Comparison of ENCODE assay signal across 22 cellular contexts in genomic region chr2:74675090-74675489, GRCh38. TPM values are rescaled to one million over a fixed set of nuclear protein-coding genes. Genes with fewer than 3 reads are reported as not detected.
DNase-seq lines count a peak whose midpoint lies in the region; TF ChIP-seq lines count a peak whose summit lies in the region.
"Had no signal": no experiment of that assay in that cellular context is flagged by ENCODE, and none has a peak within 500 bp of the region (broad histone marks: within the 10 kb centered on the region; RNA-seq: fewer than 3 reads in every experiment).

No MANE protein-coding gene starts in this region.

- H3K9me3 ChIP-seq in breast epithelium, result no peaks in the 10 kb centered on the region
- H3K9me3 ChIP-seq in smooth muscle cell (replicated peaks; ENCODE audit: low read depth), result no peaks in the 10 kb centered on the region
- H3K9me3 ChIP-seq: psoas muscle had no signal

- H3K4me1 ChIP-seq in breast epithelium (no peaks in the 10 kb centered on the region), smooth muscle cell (ENCODE audit: low read depth) (no peaks in the 10 kb centered on the region)
- H3K4me1 ChIP-seq: psoas muscle had no signal

- H3K36me3 Mint-ChIP-seq in MCF 10A (ENCODE audit: insufficient read depth, unreplicated experiment) (no peaks in the 10 kb centered on the region), immature natural killer cell (peaks cover 28 to 67% (median 33%) of the 10 kb centered on the region in 3 donors)

- no peak overlapping the region for H3K4me2 ChIP-seq in smooth muscle cell

- WGBS in smooth muscle cell (ENCODE audit: low lambda C conversion rate), result 92% methylated on average over 6 of the region's 6 CpGs

- no peak overlapping the region for H3K27ac Mint-ChIP-seq in MCF 10A (ENCODE audit: low read depth, unreplicated experiment)
- H3K27ac Mint-ChIP-seq in immature natural killer cell, result no peak overlapping the region
- H3K27ac Mint-ChIP-seq: mesothelial cell of epicardium had no signal

- intact Hi-C loops in MCF 10A (cut with micrococcal nuclease) (no loop called here), breast epithelium (cut with DNase I; ENCODE audit: low total_unique reads) (no loop called here)

- H3F3A ChIP-seq in smooth muscle cell (ENCODE audit: low read depth), result no peaks in the 10 kb centered on the region

- BruUV-seq in MCF 10A (replicated peaks; lab: Mats Ljungman, UMichigan), result no TSS peak

- H4K20me1 ChIP-seq in smooth muscle cell (ENCODE audit: low read depth), result no peaks in the 10 kb centered on the region

- TF ChIP-seq CTCF in MCF 10A (IDR thresholded peaks at IDR 0.05; ENCODE audit: unreplicated experiment) (peak; percentile 10), breast epithelium (IDR thresholded peaks at IDR 0.05) (no peak), astrocyte of the spinal cord (IDR thresholded peaks at IDR 0.05; ENCODE audit: low read depth, low read length) (peak; percentile 27), fibroblast of villous mesenchyme (IDR thresholded peaks at IDR 0.05; ENCODE audit: insufficient read depth, low read depth, low read length) (peak; percentile 16), smooth muscle cell (IDR thresholded peaks at IDR 0.05; ENCODE audit: borderline replicate concordance, insufficient read depth, poor library complexity, severe bottlenecking) (peak; percentile 21)

- TF ChIP-seq POLR2A in breast epithelium (IDR thresholded peaks at IDR 0.05), result no peak

- H3K9ac ChIP-seq in smooth muscle cell (ENCODE audit: low read depth), result no peak overlapping the region

- DNase-seq in MCF 10A (ENCODE audit: unreplicated experiment), result no peak
- DNase-seq in breast epithelium (ENCODE audit: low spot score in 2 of 2), result no peak
- no peak for DNase-seq in astrocyte of the spinal cord (ENCODE audit: low read depth, low spot score)
- DNase-seq in fibroblast of villous mesenchyme (ENCODE audit: low read depth), result no peak
- DNase-seq in smooth muscle cell (lab: John Stamatoyannopoulos, UW; ENCODE audit: unreplicated experiment), result no peak
- DNase-seq in T-helper 9 cell, result no peak
- no peak for DNase-seq in H4 (ENCODE audit: low spot score)
- DNase-seq in immature natural killer cell, result no peak
- DNase-seq: activated CD4-positive, alpha-beta T cell treated with anti-CD3 and anti-CD28 coated beads, Interleukin-2, amount 50 U/mL, for 48 hours; activated gamma-delta T cell; effector memory CD4-positive, alpha-beta T cell; NCI-H1417 treated with DMSO at 0.1 percent for 48 hours; NCI-H526; psoas muscle; Right ventricle myocardium superior; small intestine; stimulated activated CD4-positive, alpha-beta T cell treated with anti-CD3 and anti-CD28 coated beads, Interleukin-4, amount 100 ng/mL, for 4 hours had no signal

- no peak overlapping the region for H2AFZ ChIP-seq in smooth muscle cell (ENCODE audit: low read depth)

- H3K27ac ChIP-seq in breast epithelium, result no peak overlapping the region
- no peak overlapping the region for H3K27ac ChIP-seq in smooth muscle cell (ENCODE audit: low read depth)
- H3K27ac ChIP-seq: psoas muscle, VCaP had no signal

- CTCF ChIA-PET in MCF 10A (lab: Yijun Ruan, JAX), result interaction anchor here (0.5 to 1.9 kb wide), 5 partner anchors 12 to 335 kb away, joined by 3 to 5 read pairs (median 3); no protein-coding TSS in a partner anchor

- H3K4me3 ChIP-seq in breast epithelium, result no peak overlapping the region
- no peak overlapping the region for H3K4me3 ChIP-seq in astrocyte of the spinal cord (ENCODE audit: low read depth, low read length)
- H3K4me3 ChIP-seq in fibroblast of villous mesenchyme (ENCODE audit: low read depth, low read length), result no peak overlapping the region
- H3K4me3 ChIP-seq in smooth muscle cell, result no peak overlapping the region
- H3K4me3 ChIP-seq: psoas muscle had no signal

- in situ Hi-C loops in astrocyte of the spinal cord (cut with HindIII; ENCODE audit: low sequenced_read_pairs), result no loop called here

- H3K79me2 ChIP-seq in smooth muscle cell (ENCODE audit: low read depth), result no peaks in the 10 kb centered on the region

- H3K4me3 Mint-ChIP-seq in MCF 10A (ENCODE audit: unreplicated experiment), result no peak overlapping the region
- no peak overlapping the region for H3K4me3 Mint-ChIP-seq in immature natural killer cell
- H3K4me3 Mint-ChIP-seq: mesothelial cell of epicardium had no signal

- H3K27me3 ChIP-seq in breast epithelium (no peaks in the 10 kb centered on the region), smooth muscle cell (ENCODE audit: low read depth) (no peaks in the 10 kb centered on the region)

- H3K4me1 Mint-ChIP-seq in MCF 10A (ENCODE audit: insufficient read depth, unreplicated experiment) (peaks cover 8% of the 10 kb centered on the region), immature natural killer cell (no peaks in the 10 kb centered on the region)
- H3K4me1 Mint-ChIP-seq: mesothelial cell of epicardium had no signal

- H3K36me3 ChIP-seq in breast epithelium, result peaks cover 13% of the 10 kb centered on the region
- H3K36me3 ChIP-seq in smooth muscle cell (ENCODE audit: low read depth), result no peaks in the 10 kb centered on the region

- H3K27me3 Mint-ChIP-seq in MCF 10A (ENCODE audit: insufficient read depth, unreplicated experiment), result no peaks in the 10 kb centered on the region
- peaks cover 0 to 2% (median 1%) of the 10 kb centered on the region in 3 donors for H3K27me3 Mint-ChIP-seq in immature natural killer cell (ENCODE audit: low read depth in 3 of 3)

- no peaks in the 10 kb centered on the region for H3K9me3 Mint-ChIP-seq in MCF 10A (ENCODE audit: unreplicated experiment)
- no peaks in the 10 kb centered on the region for H3K9me3 Mint-ChIP-seq in immature natural killer cell
- H3K9me3 Mint-ChIP-seq: mesothelial cell of epicardium had no signal

- POLR2A ChIA-PET in MCF 10A (lab: Yijun Ruan, JAX), result no interaction called here

RNA-seq across cellular contexts. Expression of gene SEMA4F, which starts 21.0 kb away (rescaled TPM):
- 5.2 and 7.0 TPM in 2 replicates for total RNA-seq in MCF 10A (2022)
- 1 to 10 TPM; 4.6 to 8.8 (median 8.5) TPM for total RNA-seq in breast epithelium
- total RNA-seq in fibroblast of villous mesenchyme, result 5.6 and 7.7 TPM in 2 replicates
- 8.5 and 10.1 TPM in 2 replicates for total RNA-seq in smooth muscle cell
- polyA plus RNA-seq in smooth muscle cell, result 14.2 and 16.7 TPM in 2 replicates
- total RNA-seq in H4 (2014; rRNA removed; shearing (Covaris generic)), result 6.5 and 6.8 TPM in 2 replicates
- polyA plus RNA-seq in immature natural killer cell, result 1 to 10 TPM; 3.7 to 9.5 (median 6.7) TPM

RNA-seq across cellular contexts. Expression of gene M1AP, which starts 27.0 kb away (rescaled TPM):
- total RNA-seq in MCF 10A (2022), result not detected in 2 replicates
- total RNA-seq in breast epithelium, result 1 to 10 TPM in 1 of 3 donors, under 1 TPM in 2; 0.29 to 3.4 (median 0.66) TPM
- total RNA-seq in fibroblast of villous mesenchyme, result not detected in 2 replicates
- total RNA-seq in smooth muscle cell, result 1.2 TPM in 2 replicates
- 1.0 and 2.8 TPM in 2 replicates for polyA plus RNA-seq in smooth muscle cell
- total RNA-seq in H4 (2014; rRNA removed; shearing (Covaris generic)), result not detected in 2 replicates
- polyA plus RNA-seq in immature natural killer cell, result not detected
- total RNA-seq: LHCN-M2; Right ventricle myocardium superior; T-helper 1 cell treated with Interleukin-12 subunit alpha and Interleukin-12 subunit beta and Interleukin-4 antibody, amounts not matched to agents 30 ng/mL and 1 ng/mL, for 36 hours had no signal
- polyA plus RNA-seq: neural cell had no signal

Comparison
In these comparisons a context has a peak if more than half of its experiments do, and no peak if none do; other contexts are left out.
1. CTCF ChIP-seq: peak in MCF 10A (single experiment), astrocyte of the spinal cord (single experiment), fibroblast of villous mesenchyme (single experiment) and smooth muscle cell (single experiment); none in breast epithelium (0 of 3).